8 cellular contexts compared by ENCODE assay signal in genomic region chr3:32238816-32239637, GRCh38. TPM values are rescaled to one million over a fixed set of nuclear protein-coding genes. Genes with fewer than 3 reads are reported as not detected.
A peak's percentile ranks its signal among the peaks of the same experiment; 100 is the strongest.
DNase-seq lines count a peak whose midpoint lies in the region; ATAC-seq and TF ChIP-seq lines count a peak whose summit lies in the region.

No MANE protein-coding gene starts in this region.

- H3K36me3 Mint-ChIP-seq in Calu3 (ENCODE audit: insufficient read depth, unreplicated experiment), result peaks cover 22% of the 10 kb centered on the region
- H3K36me3 Mint-ChIP-seq in neural crest cell (ENCODE audit: low read depth), result no peaks in the 10 kb centered on the region

- H3K4me1 Mint-ChIP-seq in Calu3 (ENCODE audit: low read depth, unreplicated experiment) (peaks cover 38% of the 10 kb centered on the region), neural crest cell (peaks cover 20% of the 10 kb centered on the region)

- H3K27me3 Mint-ChIP-seq in Calu3 (ENCODE audit: unreplicated experiment), result peaks cover 11% of the 10 kb centered on the region
- peaks cover 41% of the 10 kb centered on the region for H3K27me3 Mint-ChIP-seq in neural crest cell (ENCODE audit: low read depth)

- H3K4me1 ChIP-seq in vagina, result peaks cover 15% of the 10 kb centered on the region

- ATAC-seq in GM21786 (IDR thresholded peaks at IDR 0.05; ENCODE audit: unreplicated experiment), result peak; percentile 31
- no peak for ATAC-seq in HG03457 (IDR thresholded peaks at IDR 0.05; ENCODE audit: unreplicated experiment)

- H3K27ac Mint-ChIP-seq in Calu3 (ENCODE audit: unreplicated experiment), result peak overlapping the region; percentile 50
- H3K27ac Mint-ChIP-seq in neural crest cell (ENCODE audit: unreplicated experiment), result no peak overlapping the region

- TF ChIP-seq POLR2A in vagina (IDR thresholded peaks at IDR 0.05), result no peak

- H3K9me3 Mint-ChIP-seq in Calu3 (ENCODE audit: low read depth, unreplicated experiment) (no peaks in the 10 kb centered on the region), neural crest cell (no peaks in the 10 kb centered on the region)

- CTCF ChIA-PET in Calu3 (lab: Charles Lee), result interaction anchor here (0.6 to 1.5 kb wide), 6 partner anchors 10 to 478 kb away, joined by 4 to 6 read pairs (median 4); no protein-coding TSS in a partner anchor

- intact Hi-C loops in Calu3 (cut with micrococcal nuclease; ENCODE audit: unreplicated experiment) (loop anchor here (5.0 kb wide), 1 partner anchor 62 kb away; no protein-coding TSS in a partner anchor), vagina (cut with DNase I) (no loop called here)

- BruUV-seq in Calu3 (replicated peaks; lab: Mats Ljungman, UMichigan), result no TSS peak

- H3K27me3 ChIP-seq in vagina, result no peaks in the 10 kb centered on the region

- peak overlapping the region; percentile 34 for H3K27ac ChIP-seq in vagina

- H3K4me3 Mint-ChIP-seq in Calu3 (ENCODE audit: low read depth, unreplicated experiment), result peak overlapping the region; percentile 81
- H3K4me3 Mint-ChIP-seq in neural crest cell, result peak overlapping the region; percentile 90

- peaks cover 4% of the 10 kb centered on the region for H3K9me3 ChIP-seq in vagina

- TF ChIP-seq CTCF in Calu3 (IDR thresholded peaks at IDR 0.05; ENCODE audit: unreplicated experiment) (no peak), fibroblast of the aortic adventitia (IDR thresholded peaks at IDR 0.05; ENCODE audit: insufficient read depth, low read length) (no peak), neural crest cell (conservative IDR thresholded peaks at IDR 0.05) (no peak), vagina (IDR thresholded peaks at IDR 0.05) (no peak)

- DNase-seq in Calu3 (peak; percentile 26), NCI-H526 (lab: John Stamatoyannopoulos, UW) (peak; percentile 43 to 83), fibroblast of the aortic adventitia (ENCODE audit: low read depth) (peak; percentile 31), neural crest cell (ENCODE audit: low read depth, low spot score) (peak; percentile 34), vagina (ENCODE audit: extremely low spot score in 2 of 2) (no peak)
- DNase-seq in activated T-cell treated with anti-CD3 and anti-CD28 coated beads, Interleukin-2, amount 50 U/mL, for 48 hours, result peak; percentile 58 to 67

- H3K36me3 ChIP-seq in vagina, result no peaks in the 10 kb centered on the region

- H3K4me3 ChIP-seq in fibroblast of the aortic adventitia (ENCODE audit: low read depth, low read length) (peak overlapping the region; percentile 66), vagina (peak overlapping the region; percentile 51 to 60)

RNA-seq across cellular contexts. Expression of gene CMTM8, which starts 0.5 kb away (rescaled TPM):
- total RNA-seq in Calu3 (2022), result 19.0 and 19.9 TPM in 2 replicates
- total RNA-seq in fibroblast of the aortic adventitia (ENCODE audit: low replicate concordance), result 1.1 TPM in 1 of 2 replicates, not detected in the other
- total RNA-seq in neural crest cell, result 4.4 TPM in 2 replicates
- 4.7 TPM for total RNA-seq in vagina

Comparison
In these comparisons a context has a peak if more than half of its experiments do, and no peak if none do; other contexts are left out.
1. DNase-seq: peak in Calu3 (single experiment), NCI-H526 (2 of 2), activated T-cell treated with anti-CD3 and anti-CD28 coated beads, Interleukin-2, amount 50 U/mL, for 48 hours (2 of 2), fibroblast of the aortic adventitia (single experiment) and neural crest cell (single experiment); none in vagina (0 of 2).